Comparison of ENCODE assay signal across 20 cellular contexts in the genomic region with DNA sequence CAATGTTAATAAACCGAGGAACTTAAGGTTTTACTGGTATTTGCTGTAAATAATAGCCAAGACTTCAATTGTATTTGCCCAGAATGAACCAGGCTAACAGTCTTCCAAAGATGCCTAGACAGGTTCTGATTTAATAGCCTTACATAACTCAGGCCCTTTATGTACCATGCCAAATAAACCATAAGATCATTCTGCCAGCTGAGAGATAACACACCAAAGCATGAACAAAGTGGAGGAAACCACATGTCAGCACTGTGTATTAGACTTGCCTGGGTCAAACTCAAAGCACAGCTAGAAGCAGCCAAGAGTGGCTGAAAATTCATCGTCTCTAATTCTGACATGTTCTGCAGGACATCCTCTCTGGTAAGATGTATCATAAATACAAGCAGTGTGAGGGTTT.
DNase-seq lines count a peak whose midpoint lies in the region; FAIRE-seq and TF ChIP-seq lines count a peak whose summit lies in the region.
"Had no signal": no experiment of that assay in that cellular context is flagged by ENCODE, and none has a peak within 500 bp of the region (broad histone marks: within the 10 kb centered on the region; RNA-seq: fewer than 3 reads in every experiment).

No MANE protein-coding gene starts in this region.

- H3K9me3 ChIP-seq in OCI-LY1 (ENCODE audit: low read length) (no peaks in the 10 kb centered on the region), neural cell (ENCODE audit: low read length) (no peaks in the 10 kb centered on the region)

- POLR2A ChIA-PET in HEK293T (lab: Yijun Ruan, JAX): no interaction called here

- H3K79me2 ChIP-seq in OCI-LY1 (ENCODE audit: insufficient read depth, low read length) (no peaks in the 10 kb centered on the region), neural cell (replicated peaks; ENCODE audit: insufficient read depth, low read length) (no peaks in the 10 kb centered on the region)

- CTCF ChIA-PET in HEK293T (lab: Yijun Ruan, JAX): no interaction called here

- H3K9ac ChIP-seq in OCI-LY1 (ENCODE audit: low read length) (no peak overlapping the region), neural cell (ENCODE audit: low read length) (no peak overlapping the region)
- H3K9ac ChIP-seq: KMS-11 had no signal

- H3K36me3 ChIP-seq in OCI-LY1 (ENCODE audit: insufficient read depth, low read length) (no peaks in the 10 kb centered on the region), bronchial epithelial cell (ENCODE audit: control insufficient read depth, insufficient read depth, low read length) (no peaks in the 10 kb centered on the region), neural cell (ENCODE audit: insufficient read depth, low read length) (no peaks in the 10 kb centered on the region)

- TF ChIP-seq EP300 in neural cell (conservative IDR thresholded peaks at IDR 0.05; ENCODE audit: poor library complexity, severe bottlenecking): no peak

- peaks cover 12% of the 10 kb centered on the region for H3K4me1 ChIP-seq in OCI-LY1 (ENCODE audit: insufficient read depth, low read length, severe bottlenecking)

- DNase-seq in HEK293T (ENCODE audit: extremely low spot score) (no peak), bronchial epithelial cell (ENCODE audit: low read depth) (no peak), NCI-H748 (lab: John Stamatoyannopoulos, UW; ENCODE audit: unreplicated experiment) (no peak), NAMALWA (ENCODE audit: low spot score) (no peak), activated T-cell treated with anti-CD3 and anti-CD28 coated beads for 4 hours (no peak), kidney glomerular epithelial cell (lab: John Stamatoyannopoulos, UW) (no peak)
- DNase-seq: ACHN; activated CD4-positive, alpha-beta memory T cell treated with anti-CD3 and anti-CD28 coated beads, Interleukin-2, amount 10 ng/mL, durations not matched to agents 7 days and 5 days; activated CD8-positive, alpha-beta memory T cell treated with anti-CD3 and anti-CD28 coated beads, Interleukin-2, amount 50 U/mL, for 48 hours; caudate nucleus; erythroblast; NCI-H2029 treated with DMSO at 0.1 percent for 48 hours; stimulated activated naive B cell treated with anti-CD40 and anti-IgM and Interleukin-4, amounts not matched to agents 10 μg/mL and 1 μg/mL and 100 μg/mL, for 72 hours; substantia nigra; trophoblast cell had no signal

- H4K20me1 ChIP-seq in OCI-LY1 (ENCODE audit: insufficient read depth, low read length): no peaks in the 10 kb centered on the region
- no peaks in the 10 kb centered on the region for H4K20me1 ChIP-seq in neural cell (ENCODE audit: insufficient read depth)

- H3K27me3 ChIP-seq in OCI-LY1 (ENCODE audit: insufficient read depth, low read length): no peaks in the 10 kb centered on the region
- no peaks in the 10 kb centered on the region for H3K27me3 ChIP-seq in bronchial epithelial cell (ENCODE audit: control insufficient read depth, insufficient read depth, low read length)
- H3K27me3 ChIP-seq in neural cell (ENCODE audit: insufficient read depth, low read depth, low read length): no peaks in the 10 kb centered on the region

- no peaks in the 10 kb centered on the region for H3K9me2 ChIP-seq in OCI-LY1 (ENCODE audit: low read depth, low read length)
- no peaks in the 10 kb centered on the region for H3K9me2 ChIP-seq in neural cell (ENCODE audit: insufficient read depth, low read length)

- H3F3A ChIP-seq in OCI-LY1 (ENCODE audit: insufficient read depth, low read length) (no peaks in the 10 kb centered on the region), neural cell (ENCODE audit: insufficient read depth, low read length, poor library complexity, severe bottlenecking) (peaks cover 9% of the 10 kb centered on the region)

- H2AFZ ChIP-seq in OCI-LY1 (ENCODE audit: low read length) (peak overlapping the region; percentile 4; the same call in 1 of the 2 replicates), neural cell (ENCODE audit: low read depth, low read length) (no peak overlapping the region)

- H3K27ac ChIP-seq in OCI-LY1 (ENCODE audit: low read depth, low read length, poor library complexity, severe bottlenecking): no peak overlapping the region
- H3K27ac ChIP-seq in neural cell (ENCODE audit: low read length): no peak overlapping the region
- H3K27ac ChIP-seq: KMS-11, skin epidermis had no signal

- no peak for TF ChIP-seq RAD21 in neural cell (conservative IDR thresholded peaks at IDR 0.05)

- TF ChIP-seq CTCF in OCI-LY1 (IDR thresholded peaks at IDR 0.05; ENCODE audit: low read length): no peak
- TF ChIP-seq CTCF in bronchial epithelial cell (IDR thresholded peaks at IDR 0.05; ENCODE audit: insufficient read depth, low read length, severe bottlenecking): no peak
- no peak for TF ChIP-seq CTCF in neural cell (IDR thresholded peaks at IDR 0.05; ENCODE audit: poor library complexity, severe bottlenecking)

- H3K4me3 ChIP-seq in OCI-LY1 (ENCODE audit: low read depth, low read length, poor library complexity, severe bottlenecking) (no peak overlapping the region), bronchial epithelial cell (ENCODE audit: low read depth, low read length) (no peak overlapping the region), neural cell (ENCODE audit: low read length) (peak overlapping the region; percentile 31)
- H3K4me3 ChIP-seq: skin epidermis had no signal

- H3K4me2 ChIP-seq in OCI-LY1 (ENCODE audit: low read length): no peak overlapping the region
- peak overlapping the region; percentile 21 for H3K4me2 ChIP-seq in neural cell (ENCODE audit: low read length)
- H3K4me2 ChIP-seq: KMS-11 had no signal

- FAIRE-seq in bronchial epithelial cell (lab: Jason Lieb, UNC): peak; percentile 40
- FAIRE-seq: GM18507 had no signal

TF ChIP-seq in HEK293T, 16 proteins besides CTCF, POLR2A, EP300 and RAD21:
- no peak for TF ChIP-seq ELF4 (IDR thresholded peaks at IDR 0.05)
- TF ChIP-seq, protein P1, sequence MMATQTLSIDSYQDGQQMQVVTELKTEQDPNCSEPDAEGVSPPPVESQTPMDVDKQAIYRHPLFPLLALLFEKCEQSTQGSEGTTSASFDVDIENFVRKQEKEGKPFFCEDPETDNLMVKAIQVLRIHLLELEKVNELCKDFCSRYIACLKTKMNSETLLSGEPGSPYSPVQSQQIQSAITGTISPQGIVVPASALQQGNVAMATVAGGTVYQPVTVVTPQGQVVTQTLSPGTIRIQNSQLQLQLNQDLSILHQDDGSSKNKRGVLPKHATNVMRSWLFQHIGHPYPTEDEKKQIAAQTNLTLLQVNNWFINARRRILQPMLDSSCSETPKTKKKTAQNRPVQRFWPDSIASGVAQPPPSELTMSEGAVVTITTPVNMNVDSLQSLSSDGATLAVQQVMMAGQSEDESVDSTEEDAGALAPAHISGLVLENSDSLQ (IDR thresholded peaks at IDR 0.05): 0 out of 2 replicates have a peak, but pooled peaks have one; percentile 14

TF ChIP-seq in neural cell, 6 proteins besides CTCF, POLR2A, EP300 and RAD21:
- TF ChIP-seq SMC3 (conservative IDR thresholded peaks at IDR 0.05; ENCODE audit: poor library complexity) (no peak), TAF1 (IDR thresholded peaks at IDR 0.05; ENCODE audit: low read depth) (no peak)
